Comparison of ENCODE assay signal across 15 cellular contexts in the genomic region with DNA sequence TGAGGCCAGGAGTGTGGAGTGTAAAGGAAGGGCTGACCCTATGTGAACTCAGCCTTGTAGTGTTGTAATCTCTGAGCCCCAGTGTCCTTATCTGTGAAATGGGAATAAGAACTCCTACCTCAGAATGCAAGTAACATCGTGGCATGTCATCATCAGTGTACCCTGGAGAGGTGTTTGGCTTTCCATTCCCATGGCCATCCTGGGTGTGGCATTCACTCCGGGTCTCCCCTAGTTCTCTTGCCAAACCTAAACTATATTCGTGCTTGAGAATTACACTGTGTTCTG. TPM values are rescaled to one million over a fixed set of nuclear protein-coding genes. Genes with fewer than 3 reads are reported as not detected.
DNase-seq lines count a peak whose midpoint lies in the region; ATAC-seq and TF ChIP-seq lines count a peak whose summit lies in the region.
"Had no signal": no experiment of that assay in that cellular context is flagged by ENCODE, and none has a peak within 500 bp of the region (broad histone marks: within the 10 kb centered on the region; RNA-seq: fewer than 3 reads in every experiment).

No MANE protein-coding gene starts in this region.

- no peak for ATAC-seq in activated T-cell treated with anti-CD3 and anti-CD28 coated beads, Interleukin-2, amount 50 U/mL, for 72 hours (replicated peaks in 1 of 2)
- no peak for ATAC-seq in activated T-cell treated with anti-CD3 and anti-CD28 coated beads, Interleukin-2, amount 50 U/mL, for 4 hours
- ATAC-seq in naive thymus-derived CD8-positive, alpha-beta T cell, result no peak
- ATAC-seq in GM18520 (IDR thresholded peaks at IDR 0.05; ENCODE audit: unreplicated experiment), result no peak
- no peak for ATAC-seq in activated CD8-positive, alpha-beta T cell treated with anti-CD3 and anti-CD28 coated beads, Interleukin-2, amount 10 ng/mL, durations not matched to agents 7 days and 5 days
- ATAC-seq: foreskin keratinocyte had no signal

- POLR2A ChIA-PET in naive thymus-derived CD8-positive, alpha-beta T cell (lab: Charles Lee), result no interaction called here
- POLR2A ChIA-PET in activated CD8-positive, alpha-beta T cell treated with anti-CD3 and anti-CD28 coated beads, Interleukin-2, amount 10 ng/mL, durations not matched to agents 7 days and 5 days (lab: Charles Lee), result interaction anchor here (0.5 to 1.1 kb wide), 2 partner anchors 10 to 118 kb away, joined by 3 read pairs; no protein-coding TSS in a partner anchor

- H3K9me3 ChIP-seq in breast epithelium (no peaks in the 10 kb centered on the region), transverse colon (no peaks in the 10 kb centered on the region)

- peaks cover 0 to 10% of the 10 kb centered on the region in 2 donors for H3K4me1 ChIP-seq in breast epithelium
- peaks cover 0 to 34% (median 28%) of the 10 kb centered on the region in 4 donors for H3K4me1 ChIP-seq in transverse colon
- H3K4me1 ChIP-seq: foreskin keratinocyte had no signal

- 20% methylated on average over 3 of the region's 3 CpGs; no CpG with 5 or more reads in 1 of the 2 donors for WGBS in transverse colon (ENCODE audit: low coverage in 1 of 2), 2 donors

- TF ChIP-seq EP300 in transverse colon (IDR thresholded peaks at IDR 0.05; ENCODE audit: low read depth), result no peak

- CTCF ChIA-PET in activated CD8-positive, alpha-beta T cell treated with anti-CD3 and anti-CD28 coated beads, Interleukin-2, amount 10 ng/mL, durations not matched to agents 7 days and 5 days (lab: Charles Lee), result interaction anchor here (0.5 to 16.6 kb wide), 3 partner anchors 20 to 121 kb away, joined by 4 to 514 read pairs (median 5); partner anchors contain the start of gene SLC35B1

- DNase-seq in activated T-cell treated with anti-CD3 and anti-CD28 coated beads, Interleukin-2, amount 50 U/mL, for 72 hours, result no peak
- DNase-seq in activated T-cell treated with anti-CD3 and anti-CD28 coated beads, Interleukin-2, amount 50 U/mL, for 4 hours, result no peak
- DNase-seq in breast epithelium (ENCODE audit: low spot score in 2 of 2), result no peak
- no peak for DNase-seq in naive thymus-derived CD8-positive, alpha-beta T cell
- DNase-seq in transverse colon, result no peak
- DNase-seq in activated CD8-positive, alpha-beta T cell treated with anti-CD3 and anti-CD28 coated beads, Interleukin-2, amount 10 ng/mL, durations not matched to agents 7 days and 5 days, result no peak
- no peak for DNase-seq in RPMI8226
- DNase-seq: activated CD4-positive, alpha-beta T cell treated with anti-CD3 and anti-CD28 coated beads, Interleukin-2, amount 50 U/mL, for 1 hour; activated gamma-delta T cell; DMS 273 treated with DMSO at 0.1 percent for 48 hours; foreskin keratinocyte; NCI-H146; occipital lobe; stimulated activated naive CD4-positive, alpha-beta T cell had no signal

- no peaks in the 10 kb centered on the region for H3K9me3 Mint-ChIP-seq in activated T-cell treated with anti-CD3 and anti-CD28 coated beads, Interleukin-2, amount 50 U/mL, for 72 hours
- H3K9me3 Mint-ChIP-seq in activated T-cell treated with anti-CD3 and anti-CD28 coated beads, Interleukin-2, amount 50 U/mL, for 4 hours, result no peaks in the 10 kb centered on the region
- H3K9me3 Mint-ChIP-seq in naive thymus-derived CD8-positive, alpha-beta T cell, result no peaks in the 10 kb centered on the region
- no peaks in the 10 kb centered on the region for H3K9me3 Mint-ChIP-seq in activated CD8-positive, alpha-beta T cell treated with anti-CD3 and anti-CD28 coated beads, Interleukin-2, amount 10 ng/mL, durations not matched to agents 7 days and 5 days (ENCODE audit: insufficient read depth)

- H3K36me3 Mint-ChIP-seq in activated T-cell treated with anti-CD3 and anti-CD28 coated beads, Interleukin-2, amount 50 U/mL, for 72 hours (ENCODE audit: insufficient read depth in 2 of 2), result no peaks in the 10 kb centered on the region
- no peaks in the 10 kb centered on the region for H3K36me3 Mint-ChIP-seq in activated T-cell treated with anti-CD3 and anti-CD28 coated beads, Interleukin-2, amount 50 U/mL, for 4 hours (ENCODE audit: insufficient read depth)
- peaks cover 0 to 2% (median 0%) of the 10 kb centered on the region in 3 donors for H3K36me3 Mint-ChIP-seq in naive thymus-derived CD8-positive, alpha-beta T cell
- H3K36me3 Mint-ChIP-seq in activated CD8-positive, alpha-beta T cell treated with anti-CD3 and anti-CD28 coated beads, Interleukin-2, amount 10 ng/mL, durations not matched to agents 7 days and 5 days (ENCODE audit: low read depth), result no peaks in the 10 kb centered on the region

- in situ Hi-C loops in transverse colon (cut with MboI; ENCODE audit: low pct_ligation_motif_present in 1 of 4, low pct_unique_long_range_greater_than_20kb in 1 of 4, low sequenced_read_pairs in 3 of 4), result loop anchor here in 1 of 4 donors (10.0 kb wide), 1 partner anchor 117 kb away; no protein-coding TSS in a partner anchor

- intact Hi-C loops in breast epithelium (cut with DNase I; ENCODE audit: low total_unique reads), result loop anchor here (10.0 kb wide), 1 partner anchor 277 kb away; no protein-coding TSS in a partner anchor
- intact Hi-C loops in transverse colon (cut with DNase I; ENCODE audit: low total_unique reads), result loop anchor here (10.0 kb wide), 1 partner anchor 57 kb away; no protein-coding TSS in a partner anchor

- peak overlapping the region; percentile 6 to 85 for H3K4me3 Mint-ChIP-seq in activated T-cell treated with anti-CD3 and anti-CD28 coated beads, Interleukin-2, amount 50 U/mL, for 72 hours
- H3K4me3 Mint-ChIP-seq in activated T-cell treated with anti-CD3 and anti-CD28 coated beads, Interleukin-2, amount 50 U/mL, for 4 hours, result no peak overlapping the region
- H3K4me3 Mint-ChIP-seq in naive thymus-derived CD8-positive, alpha-beta T cell, result peak overlapping the region in 9 of 10 donors; percentile 20 to 76 (median 41)
- H3K4me3 Mint-ChIP-seq in activated CD8-positive, alpha-beta T cell treated with anti-CD3 and anti-CD28 coated beads, Interleukin-2, amount 10 ng/mL, durations not matched to agents 7 days and 5 days, result no peak overlapping the region

- peak overlapping the region in 1 of 2 donors; percentile 83 for H3K27ac ChIP-seq in breast epithelium
- H3K27ac ChIP-seq in transverse colon, result peak overlapping the region; percentile 71 to 92 (median 82)
- H3K27ac ChIP-seq: foreskin keratinocyte had no signal

- H3K36me3 ChIP-seq in breast epithelium (no peaks in the 10 kb centered on the region), transverse colon (no peaks in the 10 kb centered on the region)

- H3K27me3 ChIP-seq in breast epithelium, result no peaks in the 10 kb centered on the region
- peaks cover 45% of the 10 kb centered on the region for H3K27me3 ChIP-seq in transverse colon

- peaks cover 5% of the 10 kb centered on the region for H3K4me1 Mint-ChIP-seq in activated T-cell treated with anti-CD3 and anti-CD28 coated beads, Interleukin-2, amount 50 U/mL, for 72 hours (ENCODE audit: low read depth)
- H3K4me1 Mint-ChIP-seq in activated T-cell treated with anti-CD3 and anti-CD28 coated beads, Interleukin-2, amount 50 U/mL, for 4 hours (ENCODE audit: low read depth), result peaks cover 4% of the 10 kb centered on the region
- H3K4me1 Mint-ChIP-seq in naive thymus-derived CD8-positive, alpha-beta T cell, result peaks cover 3 to 21% (median 8%) of the 10 kb centered on the region in 4 donors
- H3K4me1 Mint-ChIP-seq in activated CD8-positive, alpha-beta T cell treated with anti-CD3 and anti-CD28 coated beads, Interleukin-2, amount 10 ng/mL, durations not matched to agents 7 days and 5 days (ENCODE audit: low read depth), result peaks cover 8% of the 10 kb centered on the region

- TF ChIP-seq CTCF in breast epithelium (IDR thresholded peaks at IDR 0.05) (no peak), transverse colon (IDR thresholded peaks at IDR 0.05) (no peak)

- no peak for TF ChIP-seq POLR2A in breast epithelium (IDR thresholded peaks at IDR 0.05)
- TF ChIP-seq POLR2A in transverse colon (IDR thresholded peaks at IDR 0.05), result no peak

- no peak overlapping the region for H3K27ac Mint-ChIP-seq in activated T-cell treated with anti-CD3 and anti-CD28 coated beads, Interleukin-2, amount 50 U/mL, for 72 hours
- H3K27ac Mint-ChIP-seq in naive thymus-derived CD8-positive, alpha-beta T cell, result no peak overlapping the region
- H3K27ac Mint-ChIP-seq in activated CD8-positive, alpha-beta T cell treated with anti-CD3 and anti-CD28 coated beads, Interleukin-2, amount 10 ng/mL, durations not matched to agents 7 days and 5 days, result no peak overlapping the region

- peak overlapping the region; percentile 68 to 93 (median 70) for H3K4me3 ChIP-seq in breast epithelium
- peak overlapping the region in 1 of 4 donors; percentile 71 for H3K4me3 ChIP-seq in transverse colon

- peaks cover 43% of the 10 kb centered on the region for H3K27me3 Mint-ChIP-seq in activated T-cell treated with anti-CD3 and anti-CD28 coated beads, Interleukin-2, amount 50 U/mL, for 72 hours (ENCODE audit: low read depth)
- peaks cover 46% of the 10 kb centered on the region for H3K27me3 Mint-ChIP-seq in activated T-cell treated with anti-CD3 and anti-CD28 coated beads, Interleukin-2, amount 50 U/mL, for 4 hours (ENCODE audit: low read depth)
- peaks cover 9 to 51% (median 21%) of the 10 kb centered on the region in 5 donors for H3K27me3 Mint-ChIP-seq in naive thymus-derived CD8-positive, alpha-beta T cell
- peaks cover 38% of the 10 kb centered on the region for H3K27me3 Mint-ChIP-seq in activated CD8-positive, alpha-beta T cell treated with anti-CD3 and anti-CD28 coated beads, Interleukin-2, amount 10 ng/mL, durations not matched to agents 7 days and 5 days (ENCODE audit: low read depth)

RNA-seq across cellular contexts. Expression of gene NXPH3, which starts 1.9 kb away (rescaled TPM):
- 1 to 10 TPM in 1 of 2 donors, under 1 TPM in 1; 0.44 to 1.2 TPM for total RNA-seq in activated T-cell treated with anti-CD3 and anti-CD28 coated beads, Interleukin-2, amount 50 U/mL, for 72 hours
- total RNA-seq in activated T-cell treated with anti-CD3 and anti-CD28 coated beads, Interleukin-2, amount 50 U/mL, for 4 hours, result under 1 TPM in 1 of 3 donors, not detected in 2; 0.19 TPM
- 1 to 10 TPM; 3.5 to 7.5 (median 4.5) TPM for total RNA-seq in breast epithelium
- not detected for total RNA-seq in naive thymus-derived CD8-positive, alpha-beta T cell
- polyA plus RNA-seq in naive thymus-derived CD8-positive, alpha-beta T cell, result not detected
- 1 to 10 TPM in 2 of 4 donors, under 1 TPM in 2; 0.20 to 4.6 (median 2.6) TPM for total RNA-seq in transverse colon
- not detected for total RNA-seq in activated CD8-positive, alpha-beta T cell treated with anti-CD3 and anti-CD28 coated beads, Interleukin-2, amount 10 ng/mL, durations not matched to agents 7 days and 5 days

Comparison
In these comparisons a context has a peak if more than half of its experiments do, and no peak if none do; other contexts are left out.
1. H3K4me3 Mint-ChIP-seq: peak in activated T-cell treated with anti-CD3 and anti-CD28 coated beads, Interleukin-2, amount 50 U/mL, for 72 hours (2 of 2) and naive thymus-derived CD8-positive, alpha-beta T cell (9 of 10); none in activated T-cell treated with anti-CD3 and anti-CD28 coated beads, Interleukin-2, amount 50 U/mL, for 4 hours (single experiment) and activated CD8-positive, alpha-beta T cell treated with anti-CD3 and anti-CD28 coated beads, Interleukin-2, amount 10 ng/mL, durations not matched to agents 7 days and 5 days (single experiment).